In genomic region chr10:103617362-103618026, GRCh38 we compare ENCODE assay signal across 18 cellular contexts.
DNase-seq lines count a peak whose midpoint lies in the region; ATAC-seq and TF ChIP-seq lines count a peak whose summit lies in the region.
"Had no signal": no experiment of that assay in that cellular context is flagged by ENCODE, and none has a peak within 500 bp of the region (broad histone marks: within the 10 kb centered on the region; RNA-seq: fewer than 3 reads in every experiment).

No MANE protein-coding gene starts in this region.

- H3K36me3 ChIP-seq in left ventricle myocardium inferior (peaks cover 26% of the 10 kb centered on the region), right atrium auricular region (peaks cover 14% of the 10 kb centered on the region), endodermal cell (ENCODE audit: control insufficient read depth, insufficient read depth, low read length) (no peaks in the 10 kb centered on the region), upper lobe of right lung (peaks cover 28% of the 10 kb centered on the region)

- DNase-seq in left ventricle myocardium inferior (no peak), right atrium auricular region (ENCODE audit: low spot score) (no peak), endodermal cell (no peak), upper lobe of right lung (no peak), ureter (ENCODE audit: low spot score) (no peak), glomerular visceral epithelial cell (ENCODE audit: extremely low spot score) (no peak)
- DNase-seq: activated CD4-positive, alpha-beta T cell treated with anti-CD3 and anti-CD28 coated beads for 48 hours; amniotic stem cell; CD4-positive, CD25-positive, alpha-beta regulatory T cell; DMS79 treated with DMSO at 0.1 percent for 48 hours; MM.1S; NCI-H1930; NCI-H345; stimulated activated CD4-positive, alpha-beta T cell treated with anti-CD3 and anti-CD28 coated beads, Interleukin-12 subunit alpha, Interleukin-12 subunit beta, amount 100 ng/mL, for 4 hours had no signal

- no peak overlapping the region for H3K9ac ChIP-seq in endodermal cell (ENCODE audit: extremely low read depth, low read length, poor library complexity, severe bottlenecking)

- ATAC-seq in upper lobe of right lung, result no peak
- ATAC-seq in GM18502 (IDR thresholded peaks at IDR 0.05; ENCODE audit: poor library complexity, unreplicated experiment), result no peak
- ATAC-seq: A549 had no signal

- intact Hi-C loops in left ventricle myocardium inferior (cut with micrococcal nuclease) (no loop called here), upper lobe of right lung (cut with DNase I) (no loop called here)

- H3K9me3 Mint-ChIP-seq in endodermal cell (no peaks in the 10 kb centered on the region), nephron (no peaks in the 10 kb centered on the region)
- H3K9me3 Mint-ChIP-seq: CD4-positive, CD25-positive, alpha-beta regulatory T cell had no signal

- H3K27ac ChIP-seq in left ventricle myocardium inferior (replicated peaks), result peak overlapping the region; percentile 77
- peak overlapping the region in 1 of 2 donors; percentile 18 for H3K27ac ChIP-seq in right atrium auricular region
- H3K27ac ChIP-seq in endodermal cell (ENCODE audit: low read depth, low read length), result no peak overlapping the region
- peak overlapping the region; percentile 24 for H3K27ac ChIP-seq in upper lobe of right lung
- H3K27ac ChIP-seq: A549 had no signal

- H3K9me3 ChIP-seq in left ventricle myocardium inferior (replicated peaks), result no peaks in the 10 kb centered on the region
- no peaks in the 10 kb centered on the region for H3K9me3 ChIP-seq in right atrium auricular region
- no peaks in the 10 kb centered on the region for H3K9me3 ChIP-seq in endodermal cell (ENCODE audit: control insufficient read depth, low read length)
- no peaks in the 10 kb centered on the region for H3K9me3 ChIP-seq in upper lobe of right lung
- H3K9me3 ChIP-seq: A549, testis had no signal

- H3K4me3 ChIP-seq in left ventricle myocardium inferior (no peak overlapping the region), right atrium auricular region (no peak overlapping the region), endodermal cell (ENCODE audit: low read length) (no peak overlapping the region), upper lobe of right lung (no peak overlapping the region)
- H3K4me3 ChIP-seq: A549, testis had no signal

- WGBS in endodermal cell (ENCODE audit: insufficient coverage in 1 of 2, insufficient read length in 1 of 2), 2 experiments, result 89 to 95% methylated on average over 8 to 10 of the region's 10 CpGs

- H3K4me1 Mint-ChIP-seq in endodermal cell (peaks cover 5% of the 10 kb centered on the region), nephron (peaks cover 57% of the 10 kb centered on the region)

- no peak overlapping the region for H3K4me3 Mint-ChIP-seq in endodermal cell
- H3K4me3 Mint-ChIP-seq in nephron, result no peak overlapping the region
- H3K4me3 Mint-ChIP-seq: CD4-positive, CD25-positive, alpha-beta regulatory T cell had no signal

- no peaks in the 10 kb centered on the region for H3K27me3 Mint-ChIP-seq in endodermal cell (ENCODE audit: insufficient read depth)
- no peaks in the 10 kb centered on the region for H3K27me3 Mint-ChIP-seq in nephron (ENCODE audit: low read depth)
- H3K27me3 Mint-ChIP-seq: CD4-positive, CD25-positive, alpha-beta regulatory T cell had no signal

- TF ChIP-seq CTCF in left ventricle myocardium inferior (IDR thresholded peaks at IDR 0.05; ENCODE audit: borderline replicate concordance), result no peak
- no peak for TF ChIP-seq CTCF in right atrium auricular region (IDR thresholded peaks at IDR 0.05)
- TF ChIP-seq CTCF in endodermal cell (conservative IDR thresholded peaks at IDR 0.05), result no peak
- no peak for TF ChIP-seq CTCF in nephron (IDR thresholded peaks at IDR 0.05; ENCODE audit: unreplicated experiment in 3 of 3)
- TF ChIP-seq CTCF in upper lobe of right lung (IDR thresholded peaks at IDR 0.05), result no peak

- peak overlapping the region; percentile 66 for H3K27ac Mint-ChIP-seq in endodermal cell
- H3K27ac Mint-ChIP-seq in nephron, result peak overlapping the region; percentile 51 to 99 (median 87)
- H3K27ac Mint-ChIP-seq: CD4-positive, CD25-positive, alpha-beta regulatory T cell had no signal

- peaks cover 10% of the 10 kb centered on the region for H3K36me3 Mint-ChIP-seq in endodermal cell (ENCODE audit: low read depth)
- H3K36me3 Mint-ChIP-seq in nephron (ENCODE audit: low read depth), result peaks cover 21% of the 10 kb centered on the region

- H3K27me3 ChIP-seq in left ventricle myocardium inferior (ENCODE audit: low read depth) (no peaks in the 10 kb centered on the region), right atrium auricular region (no peaks in the 10 kb centered on the region), endodermal cell (ENCODE audit: control insufficient read depth, insufficient read depth, low read length, poor library complexity, severe bottlenecking) (no peaks in the 10 kb centered on the region), upper lobe of right lung (no peaks in the 10 kb centered on the region)
- H3K27me3 ChIP-seq: testis had no signal

- peaks cover 97% of the 10 kb centered on the region for H3K4me1 ChIP-seq in left ventricle myocardium inferior
- H3K4me1 ChIP-seq in right atrium auricular region, result peaks cover 0 to 83% of the 10 kb centered on the region in 2 donors
- H3K4me1 ChIP-seq in endodermal cell (ENCODE audit: control insufficient read depth, insufficient read depth, low read length), result no peaks in the 10 kb centered on the region
- H3K4me1 ChIP-seq in upper lobe of right lung, result peaks cover 29% of the 10 kb centered on the region
- H3K4me1 ChIP-seq: A549 had no signal
